In genomic region chr5:4941957-4942830, GRCh38 we compare ENCODE assay signal across 9 cellular contexts.
DNase-seq lines count a peak whose midpoint lies in the region; ATAC-seq and TF ChIP-seq lines count a peak whose summit lies in the region.
"Had no signal": no experiment of that assay in that cellular context is flagged by ENCODE, and none has a peak within 500 bp of the region (broad histone marks: within the 10 kb centered on the region; RNA-seq: fewer than 3 reads in every experiment).

No MANE protein-coding gene starts in this region.

- H3K36me3 ChIP-seq in Karpas-422 (ENCODE audit: insufficient read depth, low read length) = no peaks in the 10 kb centered on the region

- CTCF ChIA-PET in activated CD4-positive, alpha-beta T cell treated with anti-CD3 and anti-CD28 coated beads, Interleukin-2, amount 10 ng/mL, durations not matched to agents 7 days and 5 days (lab: Charles Lee) = no interaction called here

- H3K9me3 ChIP-seq in Karpas-422 (ENCODE audit: low read length) = no peaks in the 10 kb centered on the region

- H3K27me3 ChIP-seq in Karpas-422 (ENCODE audit: low read length) = no peaks in the 10 kb centered on the region

- H3K9me2 ChIP-seq in Karpas-422 (replicated peaks; ENCODE audit: insufficient read depth, low read length) = no peaks in the 10 kb centered on the region

- H4K20me1 ChIP-seq in Karpas-422 (ENCODE audit: insufficient read depth, low read depth, low read length) = no peaks in the 10 kb centered on the region

- H3K27ac ChIP-seq in Karpas-422 (ENCODE audit: low read length) = no peak overlapping the region

- POLR2A ChIA-PET in activated CD4-positive, alpha-beta T cell treated with anti-CD3 and anti-CD28 coated beads, Interleukin-2, amount 10 ng/mL, durations not matched to agents 7 days and 5 days (lab: Charles Lee) = no interaction called here

- H3K36me3 Mint-ChIP-seq in activated CD4-positive, alpha-beta T cell treated with anti-CD3 and anti-CD28 coated beads, Interleukin-2, amount 10 ng/mL, durations not matched to agents 7 days and 5 days (ENCODE audit: low read depth) = no peaks in the 10 kb centered on the region
- H3K36me3 Mint-ChIP-seq: natural killer cell treated with Interleukin-12 subunit alpha and Interleukin-12 subunit beta and Interleukin-15 and Interleukin-18, amount 100 ng/mL, for 72 hours had no signal

- DNase-seq in activated CD4-positive, alpha-beta T cell treated with anti-CD3 and anti-CD28 coated beads, Interleukin-2, amount 10 ng/mL, durations not matched to agents 7 days and 5 days = peak; percentile 12
- DNase-seq in activated CD4-positive, alpha-beta T cell treated with anti-CD3 and anti-CD28 coated beads, Interleukin-2, amount 50 U/mL, for 4 hours = no peak
- peak; percentile 57 for DNase-seq in Karpas-422
- peak; percentile 5 to 19 for DNase-seq in erythroblast (lab: John Stamatoyannopoulos, UW)
- peak; percentile 68 for DNase-seq in retina
- DNase-seq in NCI-H1092 (lab: John Stamatoyannopoulos, UW) = no peak
- DNase-seq in DMS79 treated with DMSO at 0.1 percent for 48 hours (lab: John Stamatoyannopoulos, UW) = no peak

- H3K9me3 Mint-ChIP-seq in activated CD4-positive, alpha-beta T cell treated with anti-CD3 and anti-CD28 coated beads, Interleukin-2, amount 10 ng/mL, durations not matched to agents 7 days and 5 days = no peaks in the 10 kb centered on the region
- H3K9me3 Mint-ChIP-seq: natural killer cell treated with Interleukin-12 subunit alpha and Interleukin-12 subunit beta and Interleukin-15 and Interleukin-18, amount 100 ng/mL, for 72 hours had no signal

- no peak overlapping the region for H3K4me3 ChIP-seq in Karpas-422 (ENCODE audit: low read length)

- H3K4me1 ChIP-seq in Karpas-422 (ENCODE audit: low read length) = no peaks in the 10 kb centered on the region

- H3K4me2 ChIP-seq in Karpas-422 (ENCODE audit: low read depth, low read length, poor library complexity, severe bottlenecking) = no peak overlapping the region

- H3K9ac ChIP-seq in Karpas-422 (ENCODE audit: low read length) = no peak overlapping the region

- no peaks in the 10 kb centered on the region for H3K4me1 Mint-ChIP-seq in activated CD4-positive, alpha-beta T cell treated with anti-CD3 and anti-CD28 coated beads, Interleukin-2, amount 10 ng/mL, durations not matched to agents 7 days and 5 days

- no peaks in the 10 kb centered on the region for H3K79me2 ChIP-seq in Karpas-422 (ENCODE audit: low read length)

- no peaks in the 10 kb centered on the region for H3K27me3 Mint-ChIP-seq in activated CD4-positive, alpha-beta T cell treated with anti-CD3 and anti-CD28 coated beads, Interleukin-2, amount 10 ng/mL, durations not matched to agents 7 days and 5 days
- H3K27me3 Mint-ChIP-seq: natural killer cell treated with Interleukin-12 subunit alpha and Interleukin-12 subunit beta and Interleukin-15 and Interleukin-18, amount 100 ng/mL, for 72 hours had no signal

- no peak overlapping the region for H2AFZ ChIP-seq in Karpas-422 (ENCODE audit: low read length)

- no peak for TF ChIP-seq POLR2A in erythroblast (IDR thresholded peaks at IDR 0.05; ENCODE audit: low read length)

- no peak overlapping the region for H3K27ac Mint-ChIP-seq in activated CD4-positive, alpha-beta T cell treated with anti-CD3 and anti-CD28 coated beads, Interleukin-2, amount 10 ng/mL, durations not matched to agents 7 days and 5 days
- H3K27ac Mint-ChIP-seq: natural killer cell treated with Interleukin-12 subunit alpha and Interleukin-12 subunit beta and Interleukin-15 and Interleukin-18, amount 100 ng/mL, for 72 hours had no signal

- H3K4me3 Mint-ChIP-seq in activated CD4-positive, alpha-beta T cell treated with anti-CD3 and anti-CD28 coated beads, Interleukin-2, amount 10 ng/mL, durations not matched to agents 7 days and 5 days = no peak overlapping the region
- H3K4me3 Mint-ChIP-seq: natural killer cell treated with Interleukin-12 subunit alpha and Interleukin-12 subunit beta and Interleukin-15 and Interleukin-18, amount 100 ng/mL, for 72 hours had no signal

- ATAC-seq in HG03039 (IDR thresholded peaks at IDR 0.05; ENCODE audit: unreplicated experiment) = no peak

Comparison
In these comparisons a context has a peak if more than half of its experiments do, and no peak if none do; other contexts are left out.
1. DNase-seq: peak in activated CD4-positive, alpha-beta T cell treated with anti-CD3 and anti-CD28 coated beads, Interleukin-2, amount 10 ng/mL, durations not matched to agents 7 days and 5 days (single experiment), Karpas-422 (single experiment), erythroblast (2 of 2) and retina (single experiment); none in activated CD4-positive, alpha-beta T cell treated with anti-CD3 and anti-CD28 coated beads, Interleukin-2, amount 50 U/mL, for 4 hours (0 of 2), NCI-H1092 (single experiment) and DMS79 treated with DMSO at 0.1 percent for 48 hours (single experiment).